Comparison of ENCODE assay signal across 11 cellular contexts in genomic region chr1:209103135-209103534, GRCh38.
DNase-seq lines count a peak whose midpoint lies in the region; ATAC-seq and TF ChIP-seq lines count a peak whose summit lies in the region.
"Had no signal": no experiment of that assay in that cellular context is flagged by ENCODE, and none has a peak within 500 bp of the region (broad histone marks: within the 10 kb centered on the region; RNA-seq: fewer than 3 reads in every experiment).

No MANE protein-coding gene starts in this region.

- DNase-seq in GM12864 (ENCODE audit: low read depth) = peak; percentile 69
- peak; percentile 91 for DNase-seq in NCI-H446 treated with DMSO at 0.1 percent for 48 hours (lab: John Stamatoyannopoulos, UW)
- no peak for DNase-seq in inferior parietal cortex (ENCODE audit: extremely low spot score)
- no peak for DNase-seq in activated CD4-positive, CD25-positive, alpha-beta regulatory T cell treated with anti-CD3 and anti-CD28 coated beads, Interleukin-2, amount 50 U/mL, for 72 hours
- no peak for DNase-seq in endodermal cell
- no peak for DNase-seq in natural killer cell
- DNase-seq: heart right ventricle, lower lobe of right lung, psoas muscle had no signal

- H3K36me3 ChIP-seq in endodermal cell (ENCODE audit: control insufficient read depth, insufficient read depth, low read length) = no peaks in the 10 kb centered on the region
- H3K36me3 ChIP-seq: heart right ventricle, lower lobe of right lung had no signal

- H3K27ac Mint-ChIP-seq in endodermal cell (no peak overlapping the region), natural killer cell (no peak overlapping the region)

- ATAC-seq in GM19351 (IDR thresholded peaks at IDR 0.05; ENCODE audit: unreplicated experiment) (peak; percentile 40), HG02852 (IDR thresholded peaks at IDR 0.05; ENCODE audit: unreplicated experiment) (peak; percentile 64), natural killer cell (no peak)
- ATAC-seq: lower lobe of right lung, psoas muscle had no signal

- 90 to 96% methylated on average over 3 of the region's 3 CpGs for WGBS in endodermal cell (ENCODE audit: insufficient coverage in 1 of 2, insufficient read length in 1 of 2), 2 experiments

- no peaks in the 10 kb centered on the region for H3K27me3 ChIP-seq in endodermal cell (ENCODE audit: control insufficient read depth, insufficient read depth, low read length, poor library complexity, severe bottlenecking)

- H3K9me3 Mint-ChIP-seq in endodermal cell (peaks cover 9% of the 10 kb centered on the region), natural killer cell (no peaks in the 10 kb centered on the region)

- no peaks in the 10 kb centered on the region for H3K27me3 Mint-ChIP-seq in endodermal cell (ENCODE audit: insufficient read depth)
- H3K27me3 Mint-ChIP-seq in natural killer cell (ENCODE audit: low read depth in 2 of 2) = no peaks in the 10 kb centered on the region

- H3K27ac ChIP-seq in endodermal cell (ENCODE audit: low read depth, low read length) = no peak overlapping the region
- H3K27ac ChIP-seq: heart right ventricle, lower lobe of right lung, psoas muscle had no signal

- H3K9me3 ChIP-seq in endodermal cell (ENCODE audit: control insufficient read depth, low read length) = peaks cover 14% of the 10 kb centered on the region
- H3K9me3 ChIP-seq: heart right ventricle, lower lobe of right lung, psoas muscle had no signal

- H3K4me1 ChIP-seq in endodermal cell (ENCODE audit: control insufficient read depth, insufficient read depth, low read length) = peaks cover 13% of the 10 kb centered on the region
- H3K4me1 ChIP-seq: heart right ventricle, lower lobe of right lung, psoas muscle had no signal

- TF ChIP-seq CTCF in GM12864 (IDR thresholded peaks at IDR 0.05; ENCODE audit: low read depth, low read length, missing control alignments) = no peak
- TF ChIP-seq CTCF in endodermal cell (conservative IDR thresholded peaks at IDR 0.05) = no peak
- TF ChIP-seq CTCF in natural killer cell (IDR thresholded peaks at IDR 0.05) = no peak

- H3K4me3 ChIP-seq in GM12864 (ENCODE audit: low read depth, low read length) (peak overlapping the region; percentile 22; the same call in 1 of the 2 replicates), endodermal cell (ENCODE audit: low read length) (no peak overlapping the region)
- H3K4me3 ChIP-seq: heart right ventricle, lower lobe of right lung, psoas muscle had no signal

- H3K4me3 Mint-ChIP-seq in endodermal cell = no peak overlapping the region
- no peak overlapping the region for H3K4me3 Mint-ChIP-seq in natural killer cell

- H3K4me1 Mint-ChIP-seq in endodermal cell = peaks cover 61% of the 10 kb centered on the region
- no peaks in the 10 kb centered on the region for H3K4me1 Mint-ChIP-seq in natural killer cell

- intact Hi-C loops in natural killer cell (cut with micrococcal nuclease) = no loop called here

- H3K9ac ChIP-seq in endodermal cell (ENCODE audit: extremely low read depth, low read length, poor library complexity, severe bottlenecking) = no peak overlapping the region

- H3K36me3 Mint-ChIP-seq in endodermal cell (ENCODE audit: low read depth) = peaks cover 8% of the 10 kb centered on the region
- H3K36me3 Mint-ChIP-seq in natural killer cell = no peaks in the 10 kb centered on the region

Comparison
In these comparisons a context has a peak if more than half of its experiments do, and no peak if none do; other contexts are left out.
1. DNase-seq: peak in GM12864 (single experiment) and NCI-H446 treated with DMSO at 0.1 percent for 48 hours (single experiment); none in inferior parietal cortex (single experiment), activated CD4-positive, CD25-positive, alpha-beta regulatory T cell treated with anti-CD3 and anti-CD28 coated beads, Interleukin-2, amount 50 U/mL, for 72 hours (single experiment), endodermal cell (single experiment) and natural killer cell (single experiment).
2. ATAC-seq: peak in GM19351 (single experiment) and HG02852 (single experiment); none in natural killer cell (0 of 3).